14 cellular contexts compared by ENCODE assay signal in genomic region chr19:16589917-16590316, GRCh38. TPM values are rescaled to one million over a fixed set of nuclear protein-coding genes. Genes with fewer than 3 reads are reported as not detected.
DNase-seq lines count a peak whose midpoint lies in the region; ATAC-seq and TF ChIP-seq lines count a peak whose summit lies in the region.
"Had no signal": no experiment of that assay in that cellular context is flagged by ENCODE, and none has a peak within 500 bp of the region (broad histone marks: within the 10 kb centered on the region; RNA-seq: fewer than 3 reads in every experiment).

No MANE protein-coding gene starts in this region.

- peaks cover 75 to 83% of the 10 kb centered on the region in 2 donors for H3K4me1 Mint-ChIP-seq in immature natural killer cell

- H3K27ac Mint-ChIP-seq in immature natural killer cell, result peak overlapping the region in 5 of 6 donors; percentile 46 to 98 (median 96)
- H3K27ac Mint-ChIP-seq: endodermal cell had no signal

- CTCF ChIA-PET in HEK293 (lab: Yijun Ruan, JAX), result interaction anchor here (0.6 kb wide), 1 partner anchor 498 kb away, joined by 3 read pairs; no protein-coding TSS in a partner anchor

- peaks cover 98% of the 10 kb centered on the region for H4K20me1 ChIP-seq in hepatocyte (ENCODE audit: insufficient read depth, poor library complexity, severe bottlenecking)

- H3K4me1 ChIP-seq in HEK293 (ENCODE audit: control insufficient read depth, insufficient read depth, low read length) (peaks cover 29% of the 10 kb centered on the region), aorta (ENCODE audit: control insufficient read depth in 1 of 2, insufficient read depth in 2 of 2, low read length in 2 of 2) (no peaks in the 10 kb centered on the region), hepatocyte (ENCODE audit: insufficient read depth) (peaks cover 23% of the 10 kb centered on the region)

- H3K9me3 Mint-ChIP-seq in immature natural killer cell, result no peaks in the 10 kb centered on the region
- H3K9me3 Mint-ChIP-seq: endodermal cell had no signal

- H3K4me3 ChIP-seq in HEK293 (ENCODE audit: low read depth, low read length) (no peak overlapping the region), aorta (ENCODE audit: low read length in 2 of 2) (no peak overlapping the region), hepatocyte (no peak overlapping the region)
- H3K4me3 ChIP-seq: A549, gastrocnemius medialis, mucosa of descending colon had no signal

- no peaks in the 10 kb centered on the region for H3K36me3 ChIP-seq in HEK293 (ENCODE audit: control insufficient read depth in 2 of 2, insufficient read depth in 1 of 2, low read length in 2 of 2)
- H3K36me3 ChIP-seq in aorta (ENCODE audit: control insufficient read depth in 1 of 2, insufficient read depth in 2 of 2, low read length in 1 of 2), result no peaks in the 10 kb centered on the region
- H3K36me3 ChIP-seq in hepatocyte (replicated peaks; ENCODE audit: insufficient read depth, low read depth), result no peaks in the 10 kb centered on the region
- H3K36me3 ChIP-seq: gastrocnemius medialis had no signal

- intact Hi-C loops in aorta (cut with DNase I), result no loop called here

- H2AFZ ChIP-seq in hepatocyte, result no peak overlapping the region

- DNase-seq in NCI-H1436 (lab: John Stamatoyannopoulos, UW), result peak; percentile 13
- no peak for DNase-seq in NCI-H1436 treated with DMSO at 0.1 percent for 48 hours (lab: John Stamatoyannopoulos, UW)
- peak; percentile 32 for DNase-seq in NCI-H510A treated with DMSO at 0.1 percent for 48 hours (lab: John Stamatoyannopoulos, UW)
- DNase-seq in immature natural killer cell, result no peak
- no peak for DNase-seq in aorta
- no peak for DNase-seq in hepatocyte (ENCODE audit: low spot score)
- no peak for DNase-seq in activated naive CD4-positive, alpha-beta T cell (lab: John Stamatoyannopoulos, UW)
- DNase-seq: activated gamma-delta T cell, EL, endodermal cell, gastrocnemius medialis had no signal

- ATAC-seq in aorta (ENCODE audit: low FRiP score), result no peak
- ATAC-seq: A549, gastrocnemius medialis, mucosa of descending colon had no signal

- H3K27ac ChIP-seq in HEK293 (ENCODE audit: extremely low read depth, low read depth, low read length), result no peak overlapping the region
- no peak overlapping the region for H3K27ac ChIP-seq in aorta (ENCODE audit: low read depth in 1 of 2, low read length in 2 of 2)
- no peak overlapping the region for H3K27ac ChIP-seq in hepatocyte
- H3K27ac ChIP-seq: A549, gastrocnemius medialis had no signal

- TF ChIP-seq CTCF in HEK293 (tag by site-specific recombination; IDR thresholded peaks at IDR 0.05) (no peak), hepatocyte (IDR thresholded peaks at IDR 0.05; ENCODE audit: poor library complexity) (no peak)

- no peak overlapping the region for H3K4me2 ChIP-seq in hepatocyte
- H3K4me2 ChIP-seq: A549 had no signal

- peaks cover 7 to 35% (median 21%) of the 10 kb centered on the region in 3 donors for H3K27me3 Mint-ChIP-seq in immature natural killer cell (ENCODE audit: low read depth in 3 of 3)

- H3K27me3 ChIP-seq in aorta (ENCODE audit: control insufficient read depth in 1 of 2, insufficient read depth in 2 of 2, low read length in 1 of 2) (no peaks in the 10 kb centered on the region), hepatocyte (no peaks in the 10 kb centered on the region)
- H3K27me3 ChIP-seq: gastrocnemius medialis had no signal

- no peaks in the 10 kb centered on the region for H3K9me2 ChIP-seq in hepatocyte (replicated peaks; ENCODE audit: insufficient read depth)

- POLR2A ChIA-PET in HEK293 (lab: Yijun Ruan, JAX), result interaction anchor here (0.8 to 1.1 kb wide), 3 partner anchors 9 to 37 kb away, joined by 3 to 5 read pairs (median 4); no protein-coding TSS in a partner anchor

- H3K36me3 Mint-ChIP-seq in immature natural killer cell, result no peaks in the 10 kb centered on the region

- 68 to 70% methylated on average over 3 of the region's 3 CpGs for WGBS in aorta, 2 donors
- 83% methylated on average over 3 of the region's 3 CpGs for WGBS in hepatocyte (ENCODE audit: low lambda C conversion rate, missing lambda C conversion rate)

- H3K4me3 Mint-ChIP-seq in immature natural killer cell, result no peak overlapping the region
- H3K4me3 Mint-ChIP-seq: endodermal cell had no signal

- H3K79me2 ChIP-seq in hepatocyte, result peaks cover 100% of the 10 kb centered on the region

- H3K9me3 ChIP-seq in HEK293 (ENCODE audit: control insufficient read depth, insufficient read depth, low read depth, low read length), result no peaks in the 10 kb centered on the region
- H3K9me3 ChIP-seq in aorta (ENCODE audit: control insufficient read depth, low read length), result no peaks in the 10 kb centered on the region
- no peaks in the 10 kb centered on the region for H3K9me3 ChIP-seq in hepatocyte (ENCODE audit: low read depth)
- H3K9me3 ChIP-seq: A549, gastrocnemius medialis, mucosa of descending colon had no signal

TF ChIP-seq in HEK293, 187 proteins besides CTCF, POLR2A, EP300 and RAD21 (continues in another document):
- peak; percentile 85 for TF ChIP-seq ZIC2 (tag by site-specific recombination; IDR thresholded peaks at IDR 0.05)
- TF ChIP-seq GLIS1 (tag by site-specific recombination; IDR thresholded peaks at IDR 0.05), result peak; percentile 36; the same call in 1 of the 2 replicates
- TF ChIP-seq, protein P1, sequence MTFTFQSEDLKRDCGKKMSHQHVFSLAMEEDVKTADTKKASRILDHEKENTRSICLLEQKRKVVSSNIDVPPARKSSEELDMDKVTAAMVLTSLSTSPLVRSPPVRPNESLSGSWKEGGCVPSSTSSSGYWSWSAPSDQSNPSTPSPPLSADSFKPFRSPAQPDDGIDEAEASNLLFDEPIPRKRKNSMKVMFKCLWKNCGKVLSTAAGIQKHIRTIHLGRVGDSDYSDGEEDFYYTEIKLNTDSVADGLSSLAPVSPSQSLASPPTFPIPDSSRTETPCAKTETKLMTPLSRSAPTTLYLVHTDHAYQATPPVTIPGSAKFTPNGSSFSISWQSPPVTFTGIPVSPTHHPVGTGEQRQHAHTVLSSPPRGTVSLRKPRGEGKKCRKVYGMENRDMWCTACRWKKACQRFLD (tag by site-specific recombination; IDR thresholded peaks at IDR 0.05), result no peak
- 0 out of 2 replicates have a peak, but pooled peaks have one; percentile 33 for TF ChIP-seq SCRT1 (tag by site-specific recombination; IDR thresholded peaks at IDR 0.05; ENCODE audit: borderline replicate concordance)
- no peak for TF ChIP-seq PRDM1 (tag by site-specific recombination; IDR thresholded peaks at IDR 0.05)
- TF ChIP-seq OSR2 (tag by site-specific recombination; IDR thresholded peaks at IDR 0.05), result peak; percentile 67; the same call in 1 of the 2 replicates
- TF ChIP-seq, protein P2, sequence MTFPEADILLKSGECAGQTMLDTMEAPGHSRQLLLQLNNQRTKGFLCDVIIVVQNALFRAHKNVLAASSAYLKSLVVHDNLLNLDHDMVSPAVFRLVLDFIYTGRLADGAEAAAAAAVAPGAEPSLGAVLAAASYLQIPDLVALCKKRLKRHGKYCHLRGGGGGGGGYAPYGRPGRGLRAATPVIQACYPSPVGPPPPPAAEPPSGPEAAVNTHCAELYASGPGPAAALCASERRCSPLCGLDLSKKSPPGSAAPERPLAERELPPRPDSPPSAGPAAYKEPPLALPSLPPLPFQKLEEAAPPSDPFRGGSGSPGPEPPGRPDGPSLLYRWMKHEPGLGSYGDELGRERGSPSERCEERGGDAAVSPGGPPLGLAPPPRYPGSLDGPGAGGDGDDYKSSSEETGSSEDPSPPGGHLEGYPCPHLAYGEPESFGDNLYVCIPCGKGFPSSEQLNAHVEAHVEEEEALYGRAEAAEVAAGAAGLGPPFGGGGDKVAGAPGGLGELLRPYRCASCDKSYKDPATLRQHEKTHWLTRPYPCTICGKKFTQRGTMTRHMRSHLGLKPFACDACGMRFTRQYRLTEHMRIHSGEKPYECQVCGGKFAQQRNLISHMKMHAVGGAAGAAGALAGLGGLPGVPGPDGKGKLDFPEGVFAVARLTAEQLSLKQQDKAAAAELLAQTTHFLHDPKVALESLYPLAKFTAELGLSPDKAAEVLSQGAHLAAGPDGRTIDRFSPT (tag by site-specific recombination; IDR thresholded peaks at IDR 0.05), result peak; percentile 82
- no peak for TF ChIP-seq ZBTB10 (tag by site-specific recombination; IDR thresholded peaks at IDR 0.05)
- TF ChIP-seq SCRT2 (tag by site-specific recombination; IDR thresholded peaks at IDR 0.05), result peak; percentile 91
- TF ChIP-seq ZFHX2 (tag by site-specific recombination; conservative IDR thresholded peaks at IDR 0.05), result peak; percentile 49

RNA-seq across cellular contexts. Expression of gene SLC35E1, which starts 17.7 kb away (rescaled TPM):
- polyA plus RNA-seq in immature natural killer cell (10 to 100 TPM; 14.9 to 21.8 (median 20.1) TPM), aorta (10 to 100 TPM; 22.5 to 24.5 TPM), hepatocyte (33.0 and 33.3 TPM in 2 replicates)
- total RNA-seq in aorta (10 to 100 TPM; 33.9 to 37.7 TPM), hepatocyte (32.0 and 38.3 TPM in 2 replicates)

RNA-seq across cellular contexts. Expression of gene MED26, which starts 38.1 kb away (rescaled TPM):
- 1 to 10 TPM; 1.2 to 5.3 (median 2.0) TPM for polyA plus RNA-seq in immature natural killer cell
- total RNA-seq in aorta, result 1 to 10 TPM; 8.0 to 8.4 TPM
- polyA plus RNA-seq in aorta, result 1 to 10 TPM in 1 of 2 donors, under 1 TPM in 1; 0.75 to 2.6 TPM
- 4.9 and 6.6 TPM in 2 replicates for total RNA-seq in hepatocyte
- 7.8 and 8.0 TPM in 2 replicates for polyA plus RNA-seq in hepatocyte

RNA-seq across cellular contexts. Expression of gene CHERP, which starts 47.7 kb away (rescaled TPM):
- polyA plus RNA-seq in immature natural killer cell (10 to 100 TPM in 1 of 3 donors, 1 to 10 TPM in 2; 1.6 to 19.9 (median 3.4) TPM), aorta (10 to 100 TPM in 1 of 2 donors, 1 to 10 TPM in 1; 5.5 to 17.4 TPM), hepatocyte (38.7 and 40.2 TPM in 2 replicates)
- total RNA-seq in aorta (10 to 100 TPM; 32.4 to 36.6 TPM), hepatocyte (6.1 and 7.8 TPM in 2 replicates)

Comparison
In these comparisons a context has a peak if more than half of its experiments do, and no peak if none do; other contexts are left out.
1. DNase-seq: peak in NCI-H1436 (single experiment) and NCI-H510A treated with DMSO at 0.1 percent for 48 hours (single experiment); none in NCI-H1436 treated with DMSO at 0.1 percent for 48 hours (single experiment), immature natural killer cell (0 of 3), aorta (0 of 2), hepatocyte (single experiment) and activated naive CD4-positive, alpha-beta T cell (0 of 4).